Comparison of ENCODE assay signal across 21 cellular contexts in genomic region chr20:61919239-61919638, GRCh38.
"Had no signal": no experiment of that assay in that cellular context is flagged by ENCODE, and none has a peak within 500 bp of the region (broad histone marks: within the 10 kb centered on the region; RNA-seq: fewer than 3 reads in every experiment).

No MANE protein-coding gene starts in this region.

- H3K27me3 ChIP-seq: dorsolateral prefrontal cortex, foreskin keratinocyte, hepatocyte had no signal

- DNase-seq: dermis blood vessel endothelial cell; dorsolateral prefrontal cortex; effector CD4-positive, alpha-beta T cell; effector memory CD4-positive, alpha-beta T cell; foreskin keratinocyte; hypothalamus; immature natural killer cell; islet precursor cell; kidney glomerular epithelial cell; left colon; left ventricle myocardium superior; lower lobe of right lung; mesenchymal stem cell; naive thymus-derived CD4-positive, alpha-beta T cell had no signal

- H3K4me3 Mint-ChIP-seq: immature natural killer cell; mesothelial cell of epicardium; naive thymus-derived CD4-positive, alpha-beta T cell had no signal

- H3K4me1 Mint-ChIP-seq: mesothelial cell of epicardium had no signal

- H3K36me3 Mint-ChIP-seq: immature natural killer cell; mesothelial cell of epicardium; naive thymus-derived CD4-positive, alpha-beta T cell had no signal

- H3K4me3 ChIP-seq: coronary artery, dorsolateral prefrontal cortex, esophagus muscularis mucosa, gastroesophageal sphincter, heart left ventricle, hepatocyte, lower lobe of right lung had no signal

- H3K9me3 Mint-ChIP-seq: immature natural killer cell, mesothelial cell of epicardium had no signal

- ATAC-seq: foreskin keratinocyte; gastroesophageal sphincter; left colon; left lobe of liver; left ventricle myocardium superior; lower lobe of right lung; naive thymus-derived CD4-positive, alpha-beta T cell had no signal

- H3K27ac Mint-ChIP-seq: immature natural killer cell; mesothelial cell of epicardium; naive thymus-derived CD4-positive, alpha-beta T cell had no signal

- H3K27ac ChIP-seq: coronary artery, dorsolateral prefrontal cortex, esophagus muscularis mucosa, foreskin keratinocyte, gastroesophageal sphincter, heart left ventricle, hepatocyte, lower lobe of right lung had no signal

- H3K4me1 ChIP-seq: esophagus muscularis mucosa, foreskin keratinocyte, gastroesophageal sphincter, heart left ventricle, lower lobe of right lung had no signal

- H3K9me3 ChIP-seq: esophagus muscularis mucosa, gastroesophageal sphincter, heart left ventricle, lower lobe of right lung had no signal

- H3K36me3 ChIP-seq: esophagus muscularis mucosa, gastroesophageal sphincter, heart left ventricle, lower lobe of right lung had no signal
